Comparison of ENCODE assay signal across 10 cellular contexts in genomic region chr9:36204906-36205547, GRCh38. TPM values are rescaled to one million over a fixed set of nuclear protein-coding genes. Genes with fewer than 3 reads are reported as not detected.
DNase-seq lines count a peak whose midpoint lies in the region; ATAC-seq, FAIRE-seq and TF ChIP-seq lines count a peak whose summit lies in the region.
"Had no signal": no experiment of that assay in that cellular context is flagged by ENCODE, and none has a peak within 500 bp of the region (broad histone marks: within the 10 kb centered on the region; RNA-seq: fewer than 3 reads in every experiment).

No MANE protein-coding gene starts in this region.

- no peak for TF ChIP-seq POLR2A in H54 (IDR thresholded peaks at IDR 0.05; ENCODE audit: low read depth, low read length)

- H4K20me1 ChIP-seq in GM23248 (ENCODE audit: insufficient read depth) (peaks cover 8% of the 10 kb centered on the region; the same call in 1 of the 2 replicates), osteoblast (ENCODE audit: insufficient read depth, low read length) (peaks cover 33% of the 10 kb centered on the region)

- WGBS in GM23248 (ENCODE audit: low coverage in 1 of 2, low lambda C conversion rate in 2 of 2, missing lambda C conversion rate in 2 of 2), 2 experiments = 98 to 99% methylated on average over 11 of the region's 11 CpGs

- H2AFZ ChIP-seq in GM23248 (no peak overlapping the region), osteoblast (ENCODE audit: low read length) (no peak overlapping the region)

- peaks cover 71% of the 10 kb centered on the region for H3K79me2 ChIP-seq in GM23248 (ENCODE audit: insufficient read depth)
- H3K79me2 ChIP-seq in osteoblast (ENCODE audit: insufficient read depth, low read length) = peaks cover 76% of the 10 kb centered on the region

- H3K9me2 ChIP-seq in GM23248 (ENCODE audit: insufficient read depth) = no peaks in the 10 kb centered on the region

- no peak for FAIRE-seq in H54 (lab: Jason Lieb, UNC)

- peaks cover 37% of the 10 kb centered on the region for H3K4me1 ChIP-seq in GM23248 (ENCODE audit: insufficient read depth)
- no peaks in the 10 kb centered on the region for H3K4me1 ChIP-seq in RWPE2 (ENCODE audit: insufficient read depth, poor library complexity, severe bottlenecking)
- H3K4me1 ChIP-seq in osteoblast (ENCODE audit: insufficient read depth, low read length) = peaks cover 33% of the 10 kb centered on the region

- peak; percentile 42; the same call in 2 of the 3 replicates for ATAC-seq in RWPE2 (ENCODE audit: low read depth)
- ATAC-seq in GM18519 (IDR thresholded peaks at IDR 0.05; ENCODE audit: low FRiP score, unreplicated experiment) = no peak
- ATAC-seq in GM19467 (IDR thresholded peaks at IDR 0.05; ENCODE audit: unreplicated experiment) = no peak

- TF ChIP-seq CTCF in RWPE2 (IDR thresholded peaks at IDR 0.05; ENCODE audit: poor library complexity, severe bottlenecking) = peak; percentile 28
- TF ChIP-seq CTCF in fibroblast of the aortic adventitia (IDR thresholded peaks at IDR 0.05; ENCODE audit: insufficient read depth, low read length) = peak; percentile 10
- TF ChIP-seq CTCF in osteoblast (IDR thresholded peaks at IDR 0.05; ENCODE audit: extremely low read depth, low read depth, low read length) = peak; percentile 25

- H3K9me3 ChIP-seq in GM23248 (ENCODE audit: low read depth) (no peaks in the 10 kb centered on the region), RWPE2 (ENCODE audit: severe bottlenecking) (no peaks in the 10 kb centered on the region), osteoblast (ENCODE audit: low read depth, low read length) (no peaks in the 10 kb centered on the region)
- H3K9me3 ChIP-seq: thyroid gland had no signal

- DNase-seq in GM23248 (peak; percentile 17), RWPE2 (ENCODE audit: low spot score) (no peak), fibroblast of the aortic adventitia (ENCODE audit: low read depth) (no peak), osteoblast (ENCODE audit: insufficient read length, low spot score, missing footprints) (peak; percentile 4), H54 (ENCODE audit: insufficient read length, low spot score) (no peak)
- no peak for DNase-seq in activated CD4-positive, alpha-beta T cell treated with anti-CD3 and anti-CD28 coated beads, Interleukin-2, amount 50 U/mL, for 48 hours
- DNase-seq: NCI-H2029, thyroid gland had no signal

- in situ Hi-C loops in GM23248 (cut with MboI) = no loop called here

- no peak overlapping the region for H3K27ac ChIP-seq in GM23248
- no peak overlapping the region for H3K27ac ChIP-seq in RWPE2 (ENCODE audit: poor library complexity, severe bottlenecking)
- H3K27ac ChIP-seq in osteoblast (ENCODE audit: low read depth, low read length) = peak overlapping the region; percentile 1
- H3K27ac ChIP-seq: thyroid gland had no signal

- H3K4me3 ChIP-seq in GM23248 = no peak overlapping the region
- H3K4me3 ChIP-seq in RWPE2 (ENCODE audit: severe bottlenecking) = no peak overlapping the region
- no peak overlapping the region for H3K4me3 ChIP-seq in fibroblast of the aortic adventitia (ENCODE audit: low read depth, low read length)
- no peak overlapping the region for H3K4me3 ChIP-seq in osteoblast (ENCODE audit: insufficient read depth, low read length)
- H3K4me3 ChIP-seq: thyroid gland had no signal

- H3K27me3 ChIP-seq in GM23248 (replicated peaks; ENCODE audit: insufficient read depth) = no peaks in the 10 kb centered on the region
- no peaks in the 10 kb centered on the region for H3K27me3 ChIP-seq in RWPE2 (ENCODE audit: insufficient read depth, poor library complexity, severe bottlenecking)
- H3K27me3 ChIP-seq in osteoblast (ENCODE audit: insufficient read depth, low read length) = no peaks in the 10 kb centered on the region
- H3K27me3 ChIP-seq: thyroid gland had no signal

- H3K9ac ChIP-seq in GM23248 = no peak overlapping the region

- H3K36me3 ChIP-seq in GM23248 (ENCODE audit: low read depth) (peaks cover 58% of the 10 kb centered on the region), RWPE2 (ENCODE audit: low read depth) (peaks cover 99% of the 10 kb centered on the region), osteoblast (ENCODE audit: insufficient read depth, low read length) (peaks cover 78% of the 10 kb centered on the region)

- H3K4me2 ChIP-seq in GM23248 (ENCODE audit: unreplicated experiment) (no peak overlapping the region), osteoblast (ENCODE audit: insufficient read depth, low read length) (no peak overlapping the region)

- peaks cover 88% of the 10 kb centered on the region for H3F3A ChIP-seq in GM23248 (ENCODE audit: insufficient read depth)

RNA-seq across cellular contexts. Expression of gene CLTA, which starts 14.3 kb away (rescaled TPM):
- 230 and 240 TPM in 2 replicates for total RNA-seq in GM23248 (2014; rRNA removed; shearing (Covaris generic))
- 218 and 229 TPM in 2 replicates for polyA plus RNA-seq in GM23248 (2016; fragmentation: Nextera tagmentation; extraction: Ambion mirVana)
- total RNA-seq in fibroblast of the aortic adventitia (ENCODE audit: low replicate concordance) (239 and 451 TPM in 2 replicates), osteoblast (253 and 262 TPM in 2 replicates)

RNA-seq across cellular contexts. Expression of gene CCIN, which starts 35.8 kb away (rescaled TPM):
- 0.51 and 2.8 TPM in 2 replicates for total RNA-seq in GM23248 (2014; rRNA removed; shearing (Covaris generic))
- polyA plus RNA-seq in GM23248 (2016; fragmentation: Nextera tagmentation; extraction: Ambion mirVana) = 1.4 and 2.5 TPM in 2 replicates
- total RNA-seq in fibroblast of the aortic adventitia (ENCODE audit: low replicate concordance) (0.25 and 2.6 TPM in 2 replicates), osteoblast (1.2 and 2.2 TPM in 2 replicates)

RNA-seq across cellular contexts. Expression of gene GNE, which starts 53.2 kb away (rescaled TPM):
- 20.6 and 22.4 TPM in 2 replicates for total RNA-seq in GM23248 (2014; rRNA removed; shearing (Covaris generic))
- 6.2 and 6.9 TPM in 2 replicates for polyA plus RNA-seq in GM23248 (2016; fragmentation: Nextera tagmentation; extraction: Ambion mirVana)
- total RNA-seq in fibroblast of the aortic adventitia (ENCODE audit: low replicate concordance) (11.4 and 23.8 TPM in 2 replicates), osteoblast (25.3 TPM in 2 replicates)

Comparison
In these comparisons a context has a peak if more than half of its experiments do, and no peak if none do; other contexts are left out.
1. DNase-seq: peak in GM23248 (single experiment) and osteoblast (single experiment); none in RWPE2 (single experiment), fibroblast of the aortic adventitia (single experiment), H54 (single experiment) and activated CD4-positive, alpha-beta T cell treated with anti-CD3 and anti-CD28 coated beads, Interleukin-2, amount 50 U/mL, for 48 hours (0 of 2).
2. Peak in every context shown above with its lines, with median percentiles within 50 percentile points of each other: CTCF ChIP-seq.